Comparison of ENCODE assay signal across 1 cellular context in genomic region chr19:45094158-45094557, GRCh38.
TF ChIP-seq lines count a peak whose summit lies in the region.

No MANE protein-coding gene starts in this region.

TF ChIP-seq in HepG2, 621 proteins besides CTCF, POLR2A, EP300 and RAD21:
- TF ChIP-seq ZBTB10 (CRISPR knock-in tag; IDR thresholded peaks at IDR 0.05; ENCODE audit: borderline replicate concordance), result no peak
- TF ChIP-seq, protein P1, sequence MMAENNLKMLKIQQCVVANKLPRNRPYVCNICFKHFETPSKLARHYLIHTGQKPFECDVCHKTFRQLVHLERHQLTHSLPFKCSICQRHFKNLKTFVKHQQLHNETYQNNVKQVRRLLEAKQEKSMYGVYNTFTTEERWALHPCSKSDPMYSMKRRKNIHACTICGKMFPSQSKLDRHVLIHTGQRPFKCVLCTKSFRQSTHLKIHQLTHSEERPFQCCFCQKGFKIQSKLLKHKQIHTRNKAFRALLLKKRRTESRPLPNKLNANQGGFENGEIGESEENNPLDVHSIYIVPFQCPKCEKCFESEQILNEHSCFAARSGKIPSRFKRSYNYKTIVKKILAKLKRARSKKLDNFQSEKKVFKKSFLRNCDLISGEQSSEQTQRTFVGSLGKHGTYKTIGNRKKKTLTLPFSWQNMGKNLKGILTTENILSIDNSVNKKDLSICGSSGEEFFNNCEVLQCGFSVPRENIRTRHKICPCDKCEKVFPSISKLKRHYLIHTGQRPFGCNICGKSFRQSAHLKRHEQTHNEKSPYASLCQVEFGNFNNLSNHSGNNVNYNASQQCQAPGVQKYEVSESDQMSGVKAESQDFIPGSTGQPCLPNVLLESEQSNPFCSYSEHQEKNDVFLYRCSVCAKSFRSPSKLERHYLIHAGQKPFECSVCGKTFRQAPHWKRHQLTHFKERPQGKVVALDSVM (CRISPR knock-in tag; IDR thresholded peaks at IDR 0.05), result peak; percentile 72
- no peak for TF ChIP-seq SATB2 (CRISPR knock-in tag; IDR thresholded peaks at IDR 0.05)
- TF ChIP-seq ZUFSP (CRISPR knock-in tag; IDR thresholded peaks at IDR 0.05; ENCODE audit: borderline replicate concordance), result no peak
- TF ChIP-seq, protein P2, sequence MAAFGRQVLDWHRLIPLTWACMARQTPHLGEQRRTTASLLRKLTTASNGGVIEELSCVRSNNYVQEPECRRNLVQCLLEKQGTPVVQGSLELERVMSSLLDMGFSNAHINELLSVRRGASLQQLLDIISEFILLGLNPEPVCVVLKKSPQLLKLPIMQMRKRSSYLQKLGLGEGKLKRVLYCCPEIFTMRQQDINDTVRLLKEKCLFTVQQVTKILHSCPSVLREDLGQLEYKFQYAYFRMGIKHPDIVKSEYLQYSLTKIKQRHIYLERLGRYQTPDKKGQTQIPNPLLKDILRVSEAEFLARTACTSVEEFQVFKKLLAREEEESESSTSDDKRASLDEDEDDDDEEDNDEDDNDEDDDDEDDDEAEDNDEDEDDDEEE (CRISPR knock-in tag; IDR thresholded peaks at IDR 0.05), result no peak
- TF ChIP-seq, protein P3, sequence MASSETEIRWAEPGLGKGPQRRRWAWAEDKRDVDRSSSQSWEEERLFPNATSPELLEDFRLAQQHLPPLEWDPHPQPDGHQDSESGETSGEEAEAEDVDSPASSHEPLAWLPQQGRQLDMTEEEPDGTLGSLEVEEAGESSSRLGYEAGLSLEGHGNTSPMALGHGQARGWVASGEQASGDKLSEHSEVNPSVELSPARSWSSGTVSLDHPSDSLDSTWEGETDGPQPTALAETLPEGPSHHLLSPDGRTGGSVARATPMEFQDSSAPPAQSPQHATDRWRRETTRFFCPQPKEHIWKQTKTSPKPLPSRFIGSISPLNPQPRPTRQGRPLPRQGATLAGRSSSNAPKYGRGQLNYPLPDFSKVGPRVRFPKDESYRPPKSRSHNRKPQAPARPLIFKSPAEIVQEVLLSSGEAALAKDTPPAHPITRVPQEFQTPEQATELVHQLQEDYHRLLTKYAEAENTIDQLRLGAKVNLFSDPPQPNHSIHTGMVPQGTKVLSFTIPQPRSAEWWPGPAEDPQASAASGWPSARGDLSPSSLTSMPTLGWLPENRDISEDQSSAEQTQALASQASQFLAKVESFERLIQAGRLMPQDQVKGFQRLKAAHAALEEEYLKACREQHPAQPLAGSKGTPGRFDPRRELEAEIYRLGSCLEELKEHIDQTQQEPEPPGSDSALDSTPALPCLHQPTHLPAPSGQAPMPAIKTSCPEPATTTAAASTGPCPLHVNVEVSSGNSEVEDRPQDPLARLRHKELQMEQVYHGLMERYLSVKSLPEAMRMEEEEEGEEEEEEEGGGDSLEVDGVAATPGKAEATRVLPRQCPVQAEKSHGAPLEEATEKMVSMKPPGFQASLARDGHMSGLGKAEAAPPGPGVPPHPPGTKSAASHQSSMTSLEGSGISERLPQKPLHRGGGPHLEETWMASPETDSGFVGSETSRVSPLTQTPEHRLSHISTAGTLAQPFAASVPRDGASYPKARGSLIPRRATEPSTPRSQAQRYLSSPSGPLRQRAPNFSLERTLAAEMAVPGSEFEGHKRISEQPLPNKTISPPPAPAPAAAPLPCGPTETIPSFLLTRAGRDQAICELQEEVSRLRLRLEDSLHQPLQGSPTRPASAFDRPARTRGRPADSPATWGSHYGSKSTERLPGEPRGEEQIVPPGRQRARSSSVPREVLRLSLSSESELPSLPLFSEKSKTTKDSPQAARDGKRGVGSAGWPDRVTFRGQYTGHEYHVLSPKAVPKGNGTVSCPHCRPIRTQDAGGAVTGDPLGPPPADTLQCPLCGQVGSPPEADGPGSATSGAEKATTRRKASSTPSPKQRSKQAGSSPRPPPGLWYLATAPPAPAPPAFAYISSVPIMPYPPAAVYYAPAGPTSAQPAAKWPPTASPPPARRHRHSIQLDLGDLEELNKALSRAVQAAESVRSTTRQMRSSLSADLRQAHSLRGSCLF (CRISPR knock-in tag; IDR thresholded peaks at IDR 0.05; ENCODE audit: borderline replicate concordance), result no peak
- TF ChIP-seq ZMYM3 (CRISPR knock-in tag; IDR thresholded peaks at IDR 0.05), result 0 out of 2 replicates have a peak, but pooled peaks have one; percentile 10
- TF ChIP-seq BCL6 (CRISPR knock-in tag; IDR thresholded peaks at IDR 0.05), result no peak
- TF ChIP-seq ZXDC (CRISPR knock-in tag; IDR thresholded peaks at IDR 0.05), result no peak
- no peak for TF ChIP-seq ZNF740 (CRISPR knock-in tag; IDR thresholded peaks at IDR 0.05)
